16 cellular contexts compared by ENCODE assay signal in the genomic region with DNA sequence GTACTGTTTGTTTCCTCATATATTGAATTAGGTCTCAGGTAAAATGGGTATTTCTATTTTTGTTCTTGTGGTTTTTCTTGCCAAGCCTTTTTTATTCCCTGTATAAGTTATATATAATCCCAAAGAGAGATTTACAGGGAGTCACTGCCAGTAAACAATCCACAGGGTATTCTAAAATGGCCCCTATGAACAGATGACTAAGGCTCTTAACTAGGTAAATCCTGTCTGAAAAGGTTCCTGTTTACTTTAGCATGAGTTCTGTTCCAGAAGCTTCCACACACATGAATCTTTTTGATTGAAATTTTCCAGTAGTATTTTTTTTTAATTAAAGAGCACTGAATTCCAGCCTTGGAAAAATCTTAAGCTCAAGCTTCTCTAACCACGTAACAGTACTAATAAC.
DNase-seq lines count a peak whose midpoint lies in the region; ATAC-seq, FAIRE-seq and TF ChIP-seq lines count a peak whose summit lies in the region.
"Had no signal": no experiment of that assay in that cellular context is flagged by ENCODE, and none has a peak within 500 bp of the region (broad histone marks: within the 10 kb centered on the region; RNA-seq: fewer than 3 reads in every experiment).

No MANE protein-coding gene starts in this region.

- no peaks in the 10 kb centered on the region for H4K20me1 ChIP-seq in PC-3 (ENCODE audit: low read length)

- no peak overlapping the region for H3K27ac ChIP-seq in PC-3 (ENCODE audit: low read length)
- no peak overlapping the region for H3K27ac ChIP-seq in effector memory CD4-positive, alpha-beta T cell (ENCODE audit: insufficient read depth, low read length, poor library complexity, severe bottlenecking)
- H3K27ac ChIP-seq: HL-60 had no signal

- no peak for TF ChIP-seq CTCF in PC-3 (conservative IDR thresholded peaks at IDR 0.05; ENCODE audit: low read depth, low read length)
- no peak for TF ChIP-seq CTCF in bronchial epithelial cell (IDR thresholded peaks at IDR 0.05; ENCODE audit: insufficient read depth, low read length, severe bottlenecking)
- TF ChIP-seq CTCF in retinal pigment epithelial cell (conservative IDR thresholded peaks at IDR 0.05; ENCODE audit: low read depth, low read length), result no peak

- H3K4me2 ChIP-seq in PC-3 (ENCODE audit: low read length), result no peak overlapping the region

- H2AFZ ChIP-seq in PC-3 (ENCODE audit: low read length), result no peak overlapping the region

- BruUV-seq in PC-3 (replicated peaks; lab: Mats Ljungman, UMichigan), result no TSS peak

- DNase-seq in H4 (ENCODE audit: low spot score) (peak; percentile 73), PC-3 (peak; percentile 30), bronchial epithelial cell (ENCODE audit: low read depth) (peak; percentile 48), retinal pigment epithelial cell (ENCODE audit: low read depth) (peak; percentile 69), HAP-1 (ENCODE audit: low spot score in 2 of 2) (no peak), DMS153 (lab: John Stamatoyannopoulos, UW) (no peak)
- no peak for DNase-seq in effector memory CD4-positive, alpha-beta T cell
- DNase-seq: BE2C; CD8-positive, alpha-beta T cell; COR-L47; DMS79 treated with DMSO at 0.1 percent for 48 hours; GDM1; KBM-7 had no signal

- H3K79me2 ChIP-seq in PC-3 (ENCODE audit: low read length), result no peaks in the 10 kb centered on the region

- H3F3A ChIP-seq in PC-3 (ENCODE audit: low read length, unreplicated experiment), result no peaks in the 10 kb centered on the region

- H3K9ac ChIP-seq in PC-3 (ENCODE audit: low read length), result no peak overlapping the region

- H3K36me3 ChIP-seq in PC-3 (ENCODE audit: low read depth, low read length), result no peaks in the 10 kb centered on the region
- no peaks in the 10 kb centered on the region for H3K36me3 ChIP-seq in bronchial epithelial cell (ENCODE audit: control insufficient read depth, insufficient read depth, low read length)
- H3K36me3 ChIP-seq in effector memory CD4-positive, alpha-beta T cell (ENCODE audit: control insufficient read depth, insufficient read depth, low read length), result no peaks in the 10 kb centered on the region
- no peaks in the 10 kb centered on the region for H3K36me3 ChIP-seq in HAP-1 (replicated peaks)
- H3K36me3 ChIP-seq: BE2C had no signal

- FAIRE-seq in bronchial epithelial cell (lab: Jason Lieb, UNC), result no peak
- FAIRE-seq: A204.1, H54 had no signal

- H3K27me3 ChIP-seq in PC-3 (ENCODE audit: low read length), result no peaks in the 10 kb centered on the region
- H3K27me3 ChIP-seq in bronchial epithelial cell (ENCODE audit: control insufficient read depth, insufficient read depth, low read length), result no peaks in the 10 kb centered on the region
- H3K27me3 ChIP-seq in effector memory CD4-positive, alpha-beta T cell (replicated peaks; ENCODE audit: control insufficient read depth, insufficient read depth, low read length, poor library complexity, severe bottlenecking), result no peaks in the 10 kb centered on the region
- H3K27me3 ChIP-seq in HAP-1 (ENCODE audit: low read depth), result no peaks in the 10 kb centered on the region
- H3K27me3 ChIP-seq: BE2C had no signal

- peak; percentile 72 for ATAC-seq in PC-3
- ATAC-seq: CD8-positive, alpha-beta T cell had no signal

- H3K4me1 ChIP-seq in PC-3 (ENCODE audit: insufficient read depth, low read length), result no peaks in the 10 kb centered on the region
- no peaks in the 10 kb centered on the region for H3K4me1 ChIP-seq in effector memory CD4-positive, alpha-beta T cell (ENCODE audit: control insufficient read depth, insufficient read depth, low read length, poor library complexity, severe bottlenecking)
- H3K4me1 ChIP-seq in HAP-1, result no peaks in the 10 kb centered on the region
- H3K4me1 ChIP-seq: BE2C had no signal

- POLR2A ChIA-PET in PC-3 (lab: Charles Lee; ENCODE audit: unreplicated experiment), result no interaction called here

- intact Hi-C loops in PC-3 (cut with micrococcal nuclease), result no loop called here

- CTCF ChIA-PET in PC-3 (lab: Charles Lee), result no interaction called here

- no peak overlapping the region for H3K4me3 ChIP-seq in PC-3 (ENCODE audit: low read length)
- no peak overlapping the region for H3K4me3 ChIP-seq in bronchial epithelial cell (ENCODE audit: low read depth, low read length)
- no peak overlapping the region for H3K4me3 ChIP-seq in retinal pigment epithelial cell (ENCODE audit: low read length)
- H3K4me3 ChIP-seq in effector memory CD4-positive, alpha-beta T cell (ENCODE audit: insufficient read depth, low read depth, low read length, poor library complexity, severe bottlenecking), result no peak overlapping the region
- H3K4me3 ChIP-seq in HAP-1, result no peak overlapping the region

- in situ Hi-C loops in HAP-1 (cut with MboI; ENCODE audit: low sequenced_read_pairs), result no loop called here

- H3K9me3 ChIP-seq in PC-3 (ENCODE audit: low read length) (no peaks in the 10 kb centered on the region), HAP-1 (no peaks in the 10 kb centered on the region; the same call in 1 of the 2 replicates)
- no peaks in the 10 kb centered on the region for H3K9me3 ChIP-seq in effector memory CD4-positive, alpha-beta T cell (ENCODE audit: control insufficient read depth, low read length)
- H3K9me3 ChIP-seq: BE2C had no signal

- no peaks in the 10 kb centered on the region for H3K9me2 ChIP-seq in PC-3 (replicated peaks; ENCODE audit: low read length)

Comparison
In these comparisons a context has a peak if more than half of its experiments do, and no peak if none do; other contexts are left out.
1. DNase-seq: peak in H4 (single experiment), PC-3 (single experiment), bronchial epithelial cell (single experiment) and retinal pigment epithelial cell (single experiment); none in effector memory CD4-positive, alpha-beta T cell (0 of 3), HAP-1 (0 of 2) and DMS153 (single experiment).